Comparison of ENCODE assay signal across 13 cellular contexts in genomic region chr1:157806431-157807149, GRCh38. TPM values are rescaled to one million over a fixed set of nuclear protein-coding genes. Genes with fewer than 3 reads are reported as not detected.
A peak's percentile ranks its signal among the peaks of the same experiment; 100 is the strongest.
DNase-seq lines count a peak whose midpoint lies in the region; ATAC-seq and TF ChIP-seq lines count a peak whose summit lies in the region.
"Had no signal": no experiment of that assay in that cellular context is flagged by ENCODE, and none has a peak within 500 bp of the region (broad histone marks: within the 10 kb centered on the region; RNA-seq: fewer than 3 reads in every experiment).

No MANE protein-coding gene starts in this region.

- no peak overlapping the region for H3K4me3 ChIP-seq in esophagus squamous epithelium
- no peak overlapping the region for H3K4me3 ChIP-seq in SJCRH30
- H3K4me3 ChIP-seq: heart left ventricle had no signal

- TF ChIP-seq CTCF in esophagus squamous epithelium (IDR thresholded peaks at IDR 0.05) = no peak

- H3K27me3 ChIP-seq in esophagus squamous epithelium (no peaks in the 10 kb centered on the region), SJCRH30 (no peaks in the 10 kb centered on the region)

- TF ChIP-seq POLR2A in esophagus squamous epithelium (IDR thresholded peaks at IDR 0.05) = no peak

- ATAC-seq in GM18519 (IDR thresholded peaks at IDR 0.05; ENCODE audit: low FRiP score, unreplicated experiment) (peak; percentile 82), GM21447 (IDR thresholded peaks at IDR 0.05; ENCODE audit: unreplicated experiment) (peak; percentile 97), HG03159 (IDR thresholded peaks at IDR 0.05; ENCODE audit: unreplicated experiment) (peak; percentile 94), sciatic nerve (no peak), Right ventricle myocardium superior (ENCODE audit: poor library complexity) (no peak)
- ATAC-seq: activated CD8-positive, alpha-beta memory T cell treated with anti-CD3 and anti-CD28 coated beads, Interleukin-2, amount 10 ng/mL, durations not matched to agents 7 days and 5 days; heart left ventricle had no signal

- H3K36me3 ChIP-seq in esophagus squamous epithelium (no peaks in the 10 kb centered on the region), SJCRH30 (no peaks in the 10 kb centered on the region)
- H3K36me3 ChIP-seq: heart left ventricle had no signal

- WGBS in esophagus squamous epithelium, 2 donors = 48 to 49% methylated on average over 4 to 5 of the region's 6 CpGs

- H3K27ac ChIP-seq in esophagus squamous epithelium (no peak overlapping the region), SJCRH30 (no peak overlapping the region)
- H3K27ac ChIP-seq: heart left ventricle had no signal

- peak; percentile 8 for DNase-seq in esophagus squamous epithelium (lab: John Stamatoyannopoulos, UW)
- no peak for DNase-seq in HK-2 (ENCODE audit: unreplicated experiment)
- DNase-seq in sciatic nerve (ENCODE audit: low spot score) = no peak
- no peak for DNase-seq in Right ventricle myocardium superior
- no peak for DNase-seq in SJCRH30
- DNase-seq: activated CD8-positive, alpha-beta memory T cell treated with anti-CD3 and anti-CD28 coated beads, Interleukin-2, amount 10 ng/mL, durations not matched to agents 7 days and 5 days; DMS79 treated with DMSO at 0.1 percent for 48 hours; heart left ventricle had no signal

- peaks cover 0 to under 1% (median 0%) of the 10 kb centered on the region in 3 donors for H3K9me3 ChIP-seq in esophagus squamous epithelium
- no peaks in the 10 kb centered on the region for H3K9me3 ChIP-seq in SJCRH30 (replicated peaks)

- intact Hi-C loops in esophagus squamous epithelium (cut with DNase I) (no loop called here), sciatic nerve (cut with DNase I) (no loop called here), Right ventricle myocardium superior (cut with DNase I) (no loop called here)

- H3K4me1 ChIP-seq in esophagus squamous epithelium (no peaks in the 10 kb centered on the region), SJCRH30 (no peaks in the 10 kb centered on the region)
- H3K4me1 ChIP-seq: heart left ventricle had no signal

RNA-seq across cellular contexts. Expression of gene FCRL1, which starts 13.3 kb away (rescaled TPM):
- total RNA-seq in esophagus squamous epithelium (not detected), sciatic nerve (1.4 TPM), Right ventricle myocardium superior (not detected)
- total RNA-seq in SJCRH30 (2014; rRNA removed; shearing (Covaris generic)) = not detected in 2 replicates
- total RNA-seq: activated CD8-positive, alpha-beta memory T cell treated with anti-CD3 and anti-CD28 coated beads, Interleukin-2, amount 10 ng/mL, durations not matched to agents 7 days and 5 days; chondrocyte; RPMI7951 had no signal

RNA-seq across cellular contexts. Expression of gene FCRL2, which starts 29.7 kb away (rescaled TPM):
- under 1 TPM in 2 of 4 donors, not detected in 2; 0.19 to 0.32 TPM for total RNA-seq in esophagus squamous epithelium
- 0.31 TPM for total RNA-seq in sciatic nerve
- total RNA-seq in Right ventricle myocardium superior = not detected
- total RNA-seq in SJCRH30 (2014; rRNA removed; shearing (Covaris generic)) = not detected in 2 replicates
- total RNA-seq: activated CD8-positive, alpha-beta memory T cell treated with anti-CD3 and anti-CD28 coated beads, Interleukin-2, amount 10 ng/mL, durations not matched to agents 7 days and 5 days; chondrocyte; heart left ventricle; RPMI7951 had no signal

RNA-seq across cellular contexts. Expression of gene CD5L, which starts 35.0 kb away (rescaled TPM):
- total RNA-seq in esophagus squamous epithelium (under 1 TPM in 1 of 4 donors, not detected in 3; 0.19 TPM), sciatic nerve (0.27 TPM), Right ventricle myocardium superior (4.9 TPM)
- not detected in 2 replicates for total RNA-seq in SJCRH30 (2014; rRNA removed; shearing (Covaris generic))
- total RNA-seq: activated CD8-positive, alpha-beta memory T cell treated with anti-CD3 and anti-CD28 coated beads, Interleukin-2, amount 10 ng/mL, durations not matched to agents 7 days and 5 days; chondrocyte had no signal

Comparison
In these comparisons a context has a peak if more than half of its experiments do, and no peak if none do; other contexts are left out.
1. ATAC-seq: peak in GM18519 (single experiment), GM21447 (single experiment) and HG03159 (single experiment); none in sciatic nerve (single experiment) and Right ventricle myocardium superior (single experiment).